Comparison of ENCODE assay signal across 17 cellular contexts in genomic region chr12:13956060-13956590, GRCh38. TPM values are rescaled to one million over a fixed set of nuclear protein-coding genes. Genes with fewer than 3 reads are reported as not detected.
DNase-seq lines count a peak whose midpoint lies in the region; ATAC-seq and TF ChIP-seq lines count a peak whose summit lies in the region.
"Had no signal": no experiment of that assay in that cellular context is flagged by ENCODE, and none has a peak within 500 bp of the region (broad histone marks: within the 10 kb centered on the region; RNA-seq: fewer than 3 reads in every experiment).

No MANE protein-coding gene starts in this region.

- H3K27me3 ChIP-seq in tibial nerve, result no peaks in the 10 kb centered on the region
- H3K27me3 ChIP-seq in effector memory CD4-positive, alpha-beta T cell (replicated peaks; ENCODE audit: control insufficient read depth, insufficient read depth, low read length, poor library complexity, severe bottlenecking), result peaks cover 3% of the 10 kb centered on the region

- H3K4me3 ChIP-seq in tibial nerve, result peak overlapping the region in 2 of 4 donors; percentile 7 to 9
- H3K4me3 ChIP-seq in effector memory CD4-positive, alpha-beta T cell (ENCODE audit: insufficient read depth, low read depth, low read length, poor library complexity, severe bottlenecking), result no peak overlapping the region

- no peaks in the 10 kb centered on the region for H3K36me3 ChIP-seq in tibial nerve
- no peaks in the 10 kb centered on the region for H3K36me3 ChIP-seq in effector memory CD4-positive, alpha-beta T cell (ENCODE audit: control insufficient read depth, insufficient read depth, low read length)
- H3K36me3 ChIP-seq: BE2C had no signal

- ATAC-seq in HG02571 (IDR thresholded peaks at IDR 0.05; ENCODE audit: unreplicated experiment), result no peak
- ATAC-seq: HepG2 had no signal

- no peaks in the 10 kb centered on the region for H3K9me3 ChIP-seq in tibial nerve
- H3K9me3 ChIP-seq in effector memory CD4-positive, alpha-beta T cell (ENCODE audit: control insufficient read depth, low read length), result no peaks in the 10 kb centered on the region
- H3K9me3 ChIP-seq: BE2C had no signal

- TF ChIP-seq EP300 in tibial nerve (IDR thresholded peaks at IDR 0.05), result no peak

- peaks cover 0 to 8% (median 1%) of the 10 kb centered on the region in 4 donors for H3K4me1 ChIP-seq in tibial nerve
- no peaks in the 10 kb centered on the region for H3K4me1 ChIP-seq in effector memory CD4-positive, alpha-beta T cell (ENCODE audit: control insufficient read depth, insufficient read depth, low read length, poor library complexity, severe bottlenecking)
- H3K4me1 ChIP-seq: BE2C had no signal

- WGBS in tibial nerve, 2 donors, result 46 to 51% methylated on average over 15 of the region's 15 CpGs

- peak overlapping the region in 3 of 4 donors; percentile 22 to 39 (median 28) for H3K27ac ChIP-seq in tibial nerve
- H3K27ac ChIP-seq in effector memory CD4-positive, alpha-beta T cell (ENCODE audit: insufficient read depth, low read length, poor library complexity, severe bottlenecking), result no peak overlapping the region
- H3K27ac ChIP-seq: C4-2B had no signal

- no peak for TF ChIP-seq POLR2A in tibial nerve (IDR thresholded peaks at IDR 0.05)

- DNase-seq in Ammon's horn (ENCODE audit: low spot score), result peak; percentile 46
- peak; percentile 50 for DNase-seq in medulla oblongata (ENCODE audit: extremely low spot score)
- peak; percentile 26 for DNase-seq in occipital lobe (lab: John Stamatoyannopoulos, UW)
- no peak for DNase-seq in tibial nerve (ENCODE audit: low spot score in 2 of 2)
- DNase-seq in effector memory CD4-positive, alpha-beta T cell, result no peak
- no peak for DNase-seq in hippocampal formation (lab: John Stamatoyannopoulos, UW)
- DNase-seq: 8988T; BE2C; CD4-positive, alpha-beta memory T cell; DMS79 treated with DMSO at 0.1 percent for 48 hours; EL; GOT3; H9 had no signal

- no peak for TF ChIP-seq CTCF in tibial nerve (IDR thresholded peaks at IDR 0.05)

RNA-seq across cellular contexts. Expression of gene GRIN2B, which starts 25.3 kb away (rescaled TPM):
- total RNA-seq in occipital lobe, result 144 TPM
- 1 to 10 TPM in 3 of 4 donors, under 1 TPM in 1; 0.39 to 2.6 (median 1.9) TPM for total RNA-seq in tibial nerve
- total RNA-seq: CD4-positive, alpha-beta memory T cell; HT1080 had no signal

Comparison
In these comparisons a context has a peak if more than half of its experiments do, and no peak if none do; other contexts are left out.
1. DNase-seq: peak in Ammon's horn (single experiment), medulla oblongata (single experiment) and occipital lobe (single experiment); none in tibial nerve (0 of 2), effector memory CD4-positive, alpha-beta T cell (0 of 3) and hippocampal formation (0 of 2).
2. RNA of gene GRIN2B, which starts 25.3 kb away (total RNA-seq): 144 TPM in occipital lobe (single experiment); 0.39 to 2.6 TPM in tibial nerve; every median in the first group is over 10 times any median in the second.